In the genomic region with DNA sequence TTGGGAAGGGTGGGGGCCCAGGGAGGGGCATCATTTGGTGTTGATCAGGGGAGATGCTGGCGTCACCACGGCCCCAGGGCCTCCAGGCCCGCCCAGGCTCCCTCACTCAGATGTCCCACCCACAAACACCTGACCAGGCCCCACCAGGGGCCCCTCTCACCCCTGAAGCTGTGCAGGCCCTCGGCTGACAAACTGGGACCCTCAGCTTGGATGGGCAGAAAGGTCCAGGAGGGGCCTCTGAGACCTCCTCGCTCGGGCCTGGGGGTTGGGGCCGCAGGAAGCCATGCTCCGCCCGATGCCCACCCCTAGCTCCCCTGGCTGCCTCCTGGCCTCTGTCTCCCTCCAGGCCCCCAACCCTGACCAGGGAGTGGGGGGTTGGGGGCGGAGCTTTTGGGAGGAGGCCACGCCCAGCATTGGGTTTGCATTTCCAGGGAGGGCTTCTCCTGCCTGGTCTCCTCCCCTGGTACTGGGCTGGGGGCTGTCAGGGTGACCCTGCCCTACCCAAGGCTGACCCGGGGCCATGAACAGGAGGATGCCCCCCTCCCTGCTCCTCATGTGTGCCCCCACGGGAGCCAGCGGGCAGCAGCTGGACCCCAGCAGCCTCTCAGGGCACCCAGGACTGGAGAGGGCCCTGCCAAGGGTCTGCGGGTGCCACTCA, we compare ENCODE assay signal across 19 cellular contexts. TPM values are rescaled to one million over a fixed set of nuclear protein-coding genes. Genes with fewer than 3 reads are reported as not detected.
DNase-seq lines count a peak whose midpoint lies in the region; ATAC-seq and TF ChIP-seq lines count a peak whose summit lies in the region.
"Had no signal": no experiment of that assay in that cellular context is flagged by ENCODE, and none has a peak within 500 bp of the region (broad histone marks: within the 10 kb centered on the region; RNA-seq: fewer than 3 reads in every experiment).

No MANE protein-coding gene starts in this region.

- H3K14ac ChIP-seq in neuronal stem cell (ENCODE audit: low read length), result no peak overlapping the region

- no peak overlapping the region for H3K4me3 Mint-ChIP-seq in endothelial cell (ENCODE audit: unreplicated experiment)

- no peak overlapping the region for H2BK12ac ChIP-seq in neuronal stem cell (ENCODE audit: low read length)

- H3K9me2 ChIP-seq in OCI-LY7 (ENCODE audit: insufficient read depth, low read length), result no peaks in the 10 kb centered on the region

- peaks cover 4% of the 10 kb centered on the region for H3K79me1 ChIP-seq in neuronal stem cell (ENCODE audit: low read depth, low read length)

- no TSS peak for BruUV-seq in OCI-LY7 (replicated peaks; lab: Mats Ljungman, UMichigan)

- intact Hi-C loops in Right ventricle myocardium inferior (cut with DNase I), result loop anchor here (5.0 kb wide), 2 partner anchors 33 to 42 kb away; partner anchors contain the start of genes CTBP1 and SPON2
- intact Hi-C loops in left ventricle myocardium inferior (cut with micrococcal nuclease), result no loop called here
- intact Hi-C loops in OCI-LY7 (cut with micrococcal nuclease; ENCODE audit: unreplicated experiment), result no loop called here

- peak overlapping the region; percentile 53 for H2BK5ac ChIP-seq in neuronal stem cell (ENCODE audit: low read length)

- H3K4me3 ChIP-seq in left ventricle myocardium inferior, result no peak overlapping the region
- H3K4me3 ChIP-seq in neuronal stem cell (ENCODE audit: low read length in 2 of 2), result no peak overlapping the region
- no peak overlapping the region for H3K4me3 ChIP-seq in OCI-LY7 (ENCODE audit: low read depth, low read length, poor library complexity, severe bottlenecking)

- no peak overlapping the region for H3K4ac ChIP-seq in neuronal stem cell (ENCODE audit: low read length)

- H3K4me1 ChIP-seq in left ventricle myocardium inferior (peaks cover 53% of the 10 kb centered on the region), neuronal stem cell (ENCODE audit: control insufficient read depth in 2 of 2, insufficient read depth in 1 of 2, low read depth in 1 of 2, low read length in 2 of 2) (peaks cover 0 to 16% of the 10 kb centered on the region in 2 donors), OCI-LY7 (ENCODE audit: insufficient read depth, low read length, poor library complexity, severe bottlenecking) (peaks cover 17% of the 10 kb centered on the region)

- H3K9me3 ChIP-seq in left ventricle myocardium inferior (replicated peaks) (no peaks in the 10 kb centered on the region), neuronal stem cell (replicated peaks in 1 of 2; ENCODE audit: control insufficient read depth in 2 of 2, insufficient read depth in 1 of 2, low read depth in 1 of 2, low read length in 2 of 2) (no peaks in the 10 kb centered on the region), OCI-LY7 (ENCODE audit: low read length) (no peaks in the 10 kb centered on the region)

- no peak overlapping the region for H3K23ac ChIP-seq in neuronal stem cell (ENCODE audit: low read depth, low read length, poor library complexity)

- H3K27me3 Mint-ChIP-seq in endothelial cell (ENCODE audit: unreplicated experiment), result peaks cover 9% of the 10 kb centered on the region

- TF ChIP-seq CTCF in left ventricle myocardium inferior (IDR thresholded peaks at IDR 0.05; ENCODE audit: borderline replicate concordance), result no peak
- no peak for TF ChIP-seq CTCF in endothelial cell (IDR thresholded peaks at IDR 0.05; ENCODE audit: unreplicated experiment)
- TF ChIP-seq CTCF in OCI-LY7 (conservative IDR thresholded peaks at IDR 0.05; ENCODE audit: low read length), result no peak

- no peak overlapping the region for H3K4me2 ChIP-seq in neuronal stem cell (ENCODE audit: insufficient read depth, low read length, poor library complexity, severe bottlenecking)
- no peak overlapping the region for H3K4me2 ChIP-seq in OCI-LY7 (ENCODE audit: low read length)

- DNase-seq in Right ventricle myocardium inferior (ENCODE audit: missing footprints), result peak; percentile 63
- no peak for DNase-seq in left ventricle myocardium inferior
- peak; percentile 5 for DNase-seq in endothelial cell (ENCODE audit: low spot score)
- no peak for DNase-seq in neuronal stem cell (ENCODE audit: low spot score)
- DNase-seq in NCI-H2196 treated with DMSO at 0.1 percent for 48 hours (lab: John Stamatoyannopoulos, UW; ENCODE audit: unreplicated experiment), result no peak
- no peak for DNase-seq in effector CD8-positive, alpha-beta T cell (lab: John Stamatoyannopoulos, UW)
- DNase-seq in OCI-LY7 (ENCODE audit: low spot score), result no peak
- DNase-seq: activated CD4-positive, alpha-beta T cell treated with anti-CD3 and anti-CD28 coated beads, Interleukin-2, amount 50 U/mL, for 1 hour; DMS153; erythroblast; hypothalamus; mammary epithelial cell; NCI-H1048; NCI-H510A; occipital lobe; stimulated activated CD4-positive, alpha-beta T cell treated with anti-CD3 and anti-CD28 coated beads, Interleukin-15, amount 100 ng/mL, for 24 hours; T-helper 1 cell had no signal

- POLR2A ChIA-PET in OCI-LY7 (lab: Charles Lee), result no interaction called here

- H2BK120ac ChIP-seq in neuronal stem cell (ENCODE audit: low read depth, low read length), result no peak overlapping the region

- no peaks in the 10 kb centered on the region for H3K9me3 Mint-ChIP-seq in endothelial cell (ENCODE audit: unreplicated experiment)
- H3K9me3 Mint-ChIP-seq: activated naive CD4-positive, alpha-beta T cell treated with anti-CD3 and anti-CD28 coated beads, Interleukin-2, amount 50 U/mL, for 72 hours had no signal

- ATAC-seq in Right ventricle myocardium inferior, result no peak
- no peak for ATAC-seq in GM21619 (IDR thresholded peaks at IDR 0.05; ENCODE audit: unreplicated experiment)
- ATAC-seq: activated naive CD4-positive, alpha-beta T cell treated with anti-CD3 and anti-CD28 coated beads, Interleukin-2, amount 50 U/mL, for 72 hours had no signal

- H3K27me3 ChIP-seq in left ventricle myocardium inferior (ENCODE audit: low read depth) (no peaks in the 10 kb centered on the region), neuronal stem cell (ENCODE audit: control insufficient read depth in 3 of 3, insufficient read depth in 3 of 3, low read depth in 1 of 3, low read length in 3 of 3) (no peaks in the 10 kb centered on the region)

- H3K36me3 Mint-ChIP-seq in endothelial cell (ENCODE audit: low read depth, unreplicated experiment), result no peaks in the 10 kb centered on the region

- no peak overlapping the region for H3K9ac ChIP-seq in neuronal stem cell (ENCODE audit: low read depth, low read length, poor library complexity)

- no peak overlapping the region for H4K91ac ChIP-seq in neuronal stem cell (ENCODE audit: low read depth, low read length, poor library complexity)

- WGBS in neuronal stem cell (ENCODE audit: extremely low coverage in 2 of 2, insufficient read length in 2 of 2, insufficient replicate concordance in 1 of 2), 2 donors, result no CpG with 5 or more reads among the region's 15 CpGs

- CTCF ChIA-PET in OCI-LY7 (lab: Charles Lee; ENCODE audit: unreplicated experiment), result no interaction called here

- H3K18ac ChIP-seq in neuronal stem cell (ENCODE audit: low read length), result no peak overlapping the region

- no peak overlapping the region for H2BK15ac ChIP-seq in neuronal stem cell (ENCODE audit: low read length)

- no peaks in the 10 kb centered on the region for H4K20me1 ChIP-seq in OCI-LY7 (ENCODE audit: insufficient read depth, low read length)

- no peak overlapping the region for H3K27ac Mint-ChIP-seq in endothelial cell (ENCODE audit: unreplicated experiment)
- H3K27ac Mint-ChIP-seq: activated naive CD4-positive, alpha-beta T cell treated with anti-CD3 and anti-CD28 coated beads, Interleukin-2, amount 50 U/mL, for 72 hours had no signal

- H3K27ac ChIP-seq in left ventricle myocardium inferior (replicated peaks), result no peak overlapping the region
- H3K27ac ChIP-seq in neuronal stem cell (replicated peaks; ENCODE audit: low read length), result no peak overlapping the region
- no peak overlapping the region for H3K27ac ChIP-seq in OCI-LY7 (ENCODE audit: low read depth, low read length, poor library complexity, severe bottlenecking)

- peak overlapping the region; percentile 81 for H2AK5ac ChIP-seq in neuronal stem cell (ENCODE audit: low read depth, low read length)

- no peak overlapping the region for H4K8ac ChIP-seq in neuronal stem cell (ENCODE audit: low read depth, low read length)

- H3K4me1 Mint-ChIP-seq in endothelial cell (ENCODE audit: unreplicated experiment), result peaks cover 6% of the 10 kb centered on the region

- H2AFZ ChIP-seq in neuronal stem cell (ENCODE audit: low read length) (no peak overlapping the region), OCI-LY7 (ENCODE audit: low read length) (no peak overlapping the region)

- H3K79me2 ChIP-seq in OCI-LY7 (ENCODE audit: insufficient read depth, low read depth, low read length), result no peaks in the 10 kb centered on the region

- peaks cover 4% of the 10 kb centered on the region for H3K36me3 ChIP-seq in left ventricle myocardium inferior
- peaks cover 1 to 4% of the 10 kb centered on the region in 2 donors for H3K36me3 ChIP-seq in neuronal stem cell (replicated peaks in 1 of 2; ENCODE audit: control insufficient read depth in 2 of 2, insufficient read depth in 2 of 2, low read length in 2 of 2)
- peaks cover 28% of the 10 kb centered on the region for H3K36me3 ChIP-seq in OCI-LY7 (ENCODE audit: insufficient read depth, low read length)

RNA-seq across cellular contexts. Expression of gene SPON2, which starts 33.4 kb away (rescaled TPM):
- total RNA-seq in Right ventricle myocardium inferior (22.6 TPM), left ventricle myocardium inferior (13.9 TPM), endothelial cell (ENCODE audit: unreplicated experiment) (0.97 TPM), OCI-LY7 (2022) (33.3 and 35.3 TPM in 2 replicates)
- 5.9 TPM for polyA plus RNA-seq in neuronal stem cell (2013, experiment 1 of 2)
- 5.8 TPM for polyA plus RNA-seq in neuronal stem cell (2013, experiment 2 of 2)
- 4.7 and 8.4 TPM in 2 replicates for total RNA-seq in OCI-LY7 (2014; rRNA removed; shearing (Covaris generic))

RNA-seq across cellular contexts. Expression of gene CTBP1, which starts 43.2 kb away (rescaled TPM):
- total RNA-seq in Right ventricle myocardium inferior, result 121 TPM
- total RNA-seq in left ventricle myocardium inferior, result 112 TPM
- 165 TPM for total RNA-seq in endothelial cell (ENCODE audit: unreplicated experiment)
- polyA plus RNA-seq in neuronal stem cell (2013, experiment 1 of 2), result 151 TPM
- 149 TPM for polyA plus RNA-seq in neuronal stem cell (2013, experiment 2 of 2)
- total RNA-seq in OCI-LY7 (2014; rRNA removed; shearing (Covaris generic)), result 286 and 311 TPM in 2 replicates
- 228 and 238 TPM in 2 replicates for total RNA-seq in OCI-LY7 (2022)

Comparison
In these comparisons a context has a peak if more than half of its experiments do, and no peak if none do; other contexts are left out.
1. DNase-seq: peak in Right ventricle myocardium inferior (single experiment) and endothelial cell (single experiment); none in left ventricle myocardium inferior (single experiment), neuronal stem cell (single experiment), NCI-H2196 treated with DMSO at 0.1 percent for 48 hours (single experiment), effector CD8-positive, alpha-beta T cell (single experiment) and OCI-LY7 (single experiment).